12 cellular contexts compared by ENCODE assay signal in genomic region chr6:90611996-90612690, GRCh38. TPM values are rescaled to one million over a fixed set of nuclear protein-coding genes. Genes with fewer than 3 reads are reported as not detected.
DNase-seq lines count a peak whose midpoint lies in the region; ATAC-seq and TF ChIP-seq lines count a peak whose summit lies in the region.
"Had no signal": no experiment of that assay in that cellular context is flagged by ENCODE, and none has a peak within 500 bp of the region (broad histone marks: within the 10 kb centered on the region; RNA-seq: fewer than 3 reads in every experiment).

No MANE protein-coding gene starts in this region.

- TF ChIP-seq CTCF in SK-N-SH (IDR thresholded peaks at IDR 0.05) (no peak), osteoblast (IDR thresholded peaks at IDR 0.05; ENCODE audit: extremely low read depth, low read depth, low read length) (no peak)

- H4K20me1 ChIP-seq in SK-N-SH (ENCODE audit: insufficient read depth) = no peaks in the 10 kb centered on the region
- no peaks in the 10 kb centered on the region for H4K20me1 ChIP-seq in osteoblast (ENCODE audit: insufficient read depth, low read length)

- H3K36me3 ChIP-seq in SK-N-SH (replicated peaks in 1 of 2; ENCODE audit: control insufficient read depth in 1 of 2, insufficient read depth in 2 of 2, low read length in 1 of 2) = no peaks in the 10 kb centered on the region
- no peaks in the 10 kb centered on the region for H3K36me3 ChIP-seq in osteoblast (ENCODE audit: insufficient read depth, low read length)
- H3K36me3 ChIP-seq: pancreas had no signal

- no peak overlapping the region for H2AFZ ChIP-seq in SK-N-SH (ENCODE audit: low read depth)
- no peak overlapping the region for H2AFZ ChIP-seq in osteoblast (ENCODE audit: low read length)

- H3K27me3 ChIP-seq in SK-N-SH (ENCODE audit: insufficient read depth) (peaks cover 25% of the 10 kb centered on the region; the same call in 1 of the 2 replicates), osteoblast (ENCODE audit: insufficient read depth, low read length) (peaks cover 4% of the 10 kb centered on the region)
- H3K27me3 ChIP-seq: testis had no signal

- H3K27ac ChIP-seq in SK-N-SH (ENCODE audit: low read depth in 2 of 2, low read length in 1 of 2) (no peak overlapping the region), osteoblast (ENCODE audit: low read depth, low read length) (no peak overlapping the region)
- H3K27ac ChIP-seq: 22Rv1, pancreas had no signal

- no peak overlapping the region for H3K9ac ChIP-seq in SK-N-SH

- H3K4me1 ChIP-seq in SK-N-SH (ENCODE audit: control insufficient read depth in 1 of 2, insufficient read depth in 2 of 2, low read depth in 1 of 2, low read length in 1 of 2) = no peaks in the 10 kb centered on the region; a peak in 1 of 4 replicates
- H3K4me1 ChIP-seq in osteoblast (ENCODE audit: insufficient read depth, low read length) = peaks cover 9% of the 10 kb centered on the region
- H3K4me1 ChIP-seq: testis had no signal

- no peak overlapping the region for H3K4me3 ChIP-seq in SK-N-SH (ENCODE audit: low read depth in 2 of 2, low read length in 1 of 2)
- no peak overlapping the region for H3K4me3 ChIP-seq in osteoblast (ENCODE audit: insufficient read depth, low read length)

- DNase-seq in SK-N-SH = peak; percentile 11
- peak; percentile 77 for DNase-seq in NCI-H82 (lab: John Stamatoyannopoulos, UW)
- peak; percentile 10 to 83 (median 54) for DNase-seq in head of caudate nucleus
- DNase-seq in osteoblast (ENCODE audit: insufficient read length, low spot score, missing footprints) = peak; percentile 59
- DNase-seq in activated CD4-positive, CD25-positive, alpha-beta regulatory T cell (lab: John Stamatoyannopoulos, UW) = no peak
- DNase-seq in KBM-7 = no peak
- DNase-seq: NCI-H2081 treated with DMSO at 0.1 percent for 48 hours had no signal

- H3K9me3 ChIP-seq in SK-N-SH (no peaks in the 10 kb centered on the region), osteoblast (ENCODE audit: low read depth, low read length) (no peaks in the 10 kb centered on the region)
- H3K9me3 ChIP-seq: pancreas, testis had no signal

- 59% methylated on average over 20 of the region's 20 CpGs for WGBS in SK-N-SH (ENCODE audit: low lambda C conversion rate)

- POLR2A ChIA-PET in SK-N-SH (lab: Yijun Ruan, JAX) = no interaction called here

- TF ChIP-seq RAD21 in SK-N-SH (IDR thresholded peaks at IDR 0.05; ENCODE audit: low read length) = no peak

- in situ Hi-C loops in KBM-7 (cut with MboI; ENCODE audit: low pct_unique_long_range_greater_than_20kb, low sequenced_read_pairs) = no loop called here

- no peaks in the 10 kb centered on the region for H3F3A ChIP-seq in SK-N-SH (replicated peaks; ENCODE audit: insufficient read depth)

- no peaks in the 10 kb centered on the region for H3K9me2 ChIP-seq in SK-N-SH

- CTCF ChIA-PET in SK-N-SH (lab: Yijun Ruan, JAX) = no interaction called here

- no peaks in the 10 kb centered on the region for H3K79me2 ChIP-seq in SK-N-SH (ENCODE audit: insufficient read depth)
- H3K79me2 ChIP-seq in osteoblast (ENCODE audit: insufficient read depth, low read length) = no peaks in the 10 kb centered on the region

- intact Hi-C loops in head of caudate nucleus (cut with DNase I) = loop anchor here (10.0 kb wide), 1 partner anchor 283 kb away; no protein-coding TSS in a partner anchor

- no peak for TF ChIP-seq EP300 in SK-N-SH (IDR thresholded peaks at IDR 0.05; ENCODE audit: borderline replicate concordance in 1 of 2, low read depth in 1 of 2, low read length in 1 of 2)

- H3K4me2 ChIP-seq in SK-N-SH = no peak overlapping the region
- no peak overlapping the region for H3K4me2 ChIP-seq in osteoblast (ENCODE audit: insufficient read depth, low read length)

- ATAC-seq in SK-N-SH treated with all-trans-retinoic acid at 6 μM for 48 hours = no peak
- ATAC-seq in HG03039 (IDR thresholded peaks at IDR 0.05; ENCODE audit: unreplicated experiment) = no peak

TF ChIP-seq in SK-N-SH, 30 proteins besides CTCF, POLR2A, EP300 and RAD21:
- TF ChIP-seq NFIC (IDR thresholded peaks at IDR 0.05; ENCODE audit: borderline replicate concordance) (no peak), MEF2A (IDR thresholded peaks at IDR 0.05; ENCODE audit: borderline replicate concordance, low read depth) (no peak), IRF3 (IDR thresholded peaks at IDR 0.05; ENCODE audit: low read depth, low read length) (no peak), RXRA (IDR thresholded peaks at IDR 0.05; ENCODE audit: borderline replicate concordance, low read depth) (no peak)

TF ChIP-seq in SK-N-SH treated with all-trans-retinoic acid at 6 μM for 48 hours, 23 proteins besides CTCF, POLR2A, EP300 and RAD21:
- TF ChIP-seq ISL1 (CRISPR knock-in tag; IDR thresholded peaks at IDR 0.05) (no peak), SNAI2 (CRISPR knock-in tag; IDR thresholded peaks at IDR 0.05) (no peak), CREB5 (CRISPR knock-in tag; IDR thresholded peaks at IDR 0.05; ENCODE audit: low read depth) (no peak), POU6F1 (CRISPR knock-in tag; IDR thresholded peaks at IDR 0.05; ENCODE audit: borderline replicate concordance, low read depth) (no peak), ZFP30 (CRISPR knock-in tag; IDR thresholded peaks at IDR 0.05) (no peak), OSR1 (CRISPR knock-in tag; IDR thresholded peaks at IDR 0.05) (no peak), GLIS3 (CRISPR knock-in tag; IDR thresholded peaks at IDR 0.05) (no peak), TSHZ2 (CRISPR knock-in tag; IDR thresholded peaks at IDR 0.05) (no peak), TOX (CRISPR knock-in tag; IDR thresholded peaks at IDR 0.05; ENCODE audit: borderline replicate concordance) (no peak), ESRRG (CRISPR knock-in tag; IDR thresholded peaks at IDR 0.05) (no peak), PPARA (CRISPR knock-in tag; IDR thresholded peaks at IDR 0.05; ENCODE audit: borderline replicate concordance) (no peak), ZC3H10 (CRISPR knock-in tag; IDR thresholded peaks at IDR 0.05) (no peak), ZNF565 (CRISPR knock-in tag; conservative IDR thresholded peaks at IDR 0.05; ENCODE audit: low read depth) (no peak)
TF ChIP-seq in SK-N-SH treated with all-trans-retinoic acid at 6 μM for 48 hours: peak in this region for 0.

RNA-seq across cellular contexts. Expression of gene MAP3K7, which starts 25.3 kb away (rescaled TPM):
- polyA plus RNA-seq in SK-N-SH (2012; rRNA removed) = 21.1 and 28.8 TPM in 2 replicates
- 28.9 and 32.2 TPM in 2 replicates for polyA plus RNA-seq in SK-N-SH (2012; cell fraction: cytosol; rRNA removed)
- polyA plus RNA-seq in SK-N-SH (2012; cell fraction: nucleus; rRNA removed) = 23.7 and 45.3 TPM in 2 replicates
- total RNA-seq in osteoblast = 38.4 and 39.2 TPM in 2 replicates

Comparison
In these comparisons a context has a peak if more than half of its experiments do, and no peak if none do; other contexts are left out.
1. DNase-seq: peak in SK-N-SH (single experiment), NCI-H82 (single experiment), head of caudate nucleus (42 of 42) and osteoblast (single experiment); none in activated CD4-positive, CD25-positive, alpha-beta regulatory T cell (0 of 4) and KBM-7 (single experiment).